1 cellular context compared by ENCODE assay signal in genomic region chr1:156033011-156033410, GRCh38.
TF ChIP-seq lines count a peak whose summit lies in the region.

No MANE protein-coding gene starts in this region.

TF ChIP-seq in H1, 55 proteins besides CTCF, POLR2A, EP300 and RAD21:
- TF ChIP-seq EGR1 (IDR thresholded peaks at IDR 0.05; ENCODE audit: borderline replicate concordance, low read depth, low read length) (no peak), JUND (IDR thresholded peaks at IDR 0.05; ENCODE audit: low read length) (no peak), NRF1 (IDR thresholded peaks at IDR 0.05; ENCODE audit: low read depth, low read length) (no peak), FOSL1 (IDR thresholded peaks at IDR 0.05; ENCODE audit: insufficient read depth, low read depth, low read length) (no peak), EZH2 (IDR thresholded peaks at IDR 0.05; ENCODE audit: low read depth, low read length, severe bottlenecking) (no peak), RFX5 (IDR thresholded peaks at IDR 0.05; ENCODE audit: borderline replicate concordance, low read depth, low read length) (no peak), JUN (IDR thresholded peaks at IDR 0.05; ENCODE audit: low read depth, low read length) (no peak), HDAC6 (IDR thresholded peaks at IDR 0.05; ENCODE audit: low read depth, low read length) (no peak), TCF12 (IDR thresholded peaks at IDR 0.05; ENCODE audit: low read depth, low read length) (no peak), SIRT6 (IDR thresholded peaks at IDR 0.05; ENCODE audit: low read length) (no peak), BRCA1 (IDR thresholded peaks at IDR 0.05; ENCODE audit: low read depth, low read length) (no peak), TAF7 (optimal IDR thresholded peaks at IDR 0.05; ENCODE audit: borderline replicate concordance, low read depth, low read length) (no peak), SUZ12 (IDR thresholded peaks at IDR 0.05; ENCODE audit: low read length) (no peak), SIX5 (IDR thresholded peaks at IDR 0.05; ENCODE audit: low read depth, low read length) (no peak), KDM1A (IDR thresholded peaks at IDR 0.05; ENCODE audit: borderline replicate concordance, low read length) (no peak), CTBP2 (IDR thresholded peaks at IDR 0.05; ENCODE audit: borderline replicate concordance, insufficient read depth, insufficient read length, low read length) (no peak)
TF ChIP-seq in H1: peak in this region for 0.
